10 cellular contexts compared by ENCODE assay signal in genomic region chr16:77871932-77872331, GRCh38.
"Had no signal": no experiment of that assay in that cellular context is flagged by ENCODE, and none has a peak within 500 bp of the region (broad histone marks: within the 10 kb centered on the region; RNA-seq: fewer than 3 reads in every experiment).

No MANE protein-coding gene starts in this region.

- H3K27ac ChIP-seq: GM23248, KMS-11 had no signal

- H3K4me2 ChIP-seq: KMS-11 had no signal

- H3K9ac ChIP-seq: GM23248, KMS-11 had no signal

- H3K27ac Mint-ChIP-seq: H9, HFFc6 had no signal

- H2AFZ ChIP-seq: GM23248 had no signal

- H3K4me3 Mint-ChIP-seq: H9, HFFc6 had no signal

- H3K4me3 ChIP-seq: GM23248 had no signal

- DNase-seq: GM23248, GOT3, H9, HCEC 1CT, HFFc6, IMR-90, KBM-7 had no signal

- FAIRE-seq: H54, HTR-8/SVneo had no signal
